ENCODE assay signal across 12 cellular contexts in genomic region chr9:128916745-128917144, GRCh38. TPM values are rescaled to one million over a fixed set of nuclear protein-coding genes. Genes with fewer than 3 reads are reported as not detected.
DNase-seq lines count a peak whose midpoint lies in the region; ATAC-seq and TF ChIP-seq lines count a peak whose summit lies in the region.
"Had no signal": no experiment of that assay in that cellular context is flagged by ENCODE, and none has a peak within 500 bp of the region (broad histone marks: within the 10 kb centered on the region; RNA-seq: fewer than 3 reads in every experiment).

No MANE protein-coding gene starts in this region.

- H3K4me1 Mint-ChIP-seq in nephron, result peaks cover 49% of the 10 kb centered on the region

- no peak overlapping the region for H3K4me3 Mint-ChIP-seq in nephron
- H3K4me3 Mint-ChIP-seq: effector memory CD8-positive, alpha-beta T cell had no signal

- H3K4me1 ChIP-seq in RWPE2 (ENCODE audit: insufficient read depth, poor library complexity, severe bottlenecking) (peaks cover 44% of the 10 kb centered on the region), thymus (ENCODE audit: control insufficient read depth, insufficient read depth, low read length) (no peaks in the 10 kb centered on the region)
- H3K4me1 ChIP-seq in effector memory CD4-positive, alpha-beta T cell (ENCODE audit: control insufficient read depth, insufficient read depth, low read length, poor library complexity, severe bottlenecking), result peaks cover 6% of the 10 kb centered on the region

- ATAC-seq in RWPE2 (ENCODE audit: low read depth) (no peak), HG02870 (IDR thresholded peaks at IDR 0.05; ENCODE audit: unreplicated experiment) (no peak)
- ATAC-seq: effector memory CD8-positive, alpha-beta T cell had no signal

- no peaks in the 10 kb centered on the region for H3K27me3 Mint-ChIP-seq in nephron (ENCODE audit: low read depth)
- H3K27me3 Mint-ChIP-seq: effector memory CD8-positive, alpha-beta T cell had no signal

- DNase-seq in RWPE2 (ENCODE audit: low spot score) (no peak), dorsolateral prefrontal cortex (no peak), nucleus accumbens (lab: John Stamatoyannopoulos, UW) (no peak)
- no peak for DNase-seq in activated effector memory CD4-positive, alpha-beta T cell treated with Interleukin-2 at 50 U/mL for 16 hours
- DNase-seq in effector memory CD4-positive, alpha-beta T cell, result no peak
- DNase-seq: effector memory CD8-positive, alpha-beta T cell; MV-4-11; stimulated activated CD4-positive, alpha-beta T cell treated with anti-CD3 and anti-CD28 coated beads, Interleukin-12 subunit alpha, Interleukin-12 subunit beta, amount 100 ng/mL, for 4 hours had no signal

- H3K4me3 ChIP-seq in RWPE2 (ENCODE audit: severe bottlenecking) (no peak overlapping the region), dorsolateral prefrontal cortex (no peak overlapping the region), thymus (ENCODE audit: low read length) (no peak overlapping the region)
- no peak overlapping the region for H3K4me3 ChIP-seq in effector memory CD4-positive, alpha-beta T cell (ENCODE audit: insufficient read depth, low read depth, low read length, poor library complexity, severe bottlenecking)

- H3K9me3 ChIP-seq in RWPE2 (ENCODE audit: severe bottlenecking) (no peaks in the 10 kb centered on the region), thymus (ENCODE audit: control insufficient read depth) (no peaks in the 10 kb centered on the region)
- H3K9me3 ChIP-seq in effector memory CD4-positive, alpha-beta T cell (ENCODE audit: control insufficient read depth, low read length), result no peaks in the 10 kb centered on the region

- H3K27me3 ChIP-seq in RWPE2 (ENCODE audit: insufficient read depth, poor library complexity, severe bottlenecking), result no peaks in the 10 kb centered on the region
- no peaks in the 10 kb centered on the region for H3K27me3 ChIP-seq in dorsolateral prefrontal cortex
- no peaks in the 10 kb centered on the region for H3K27me3 ChIP-seq in thymus (ENCODE audit: control insufficient read depth, insufficient read depth)
- no peaks in the 10 kb centered on the region for H3K27me3 ChIP-seq in effector memory CD4-positive, alpha-beta T cell (replicated peaks; ENCODE audit: control insufficient read depth, insufficient read depth, low read length, poor library complexity, severe bottlenecking)

- H3K36me3 Mint-ChIP-seq in nephron (ENCODE audit: low read depth), result peaks cover 26% of the 10 kb centered on the region

- no peak for TF ChIP-seq CTCF in RWPE2 (IDR thresholded peaks at IDR 0.05; ENCODE audit: poor library complexity, severe bottlenecking)
- TF ChIP-seq CTCF in dorsolateral prefrontal cortex (IDR thresholded peaks at IDR 0.05 in 54 of 56, conservative IDR thresholded peaks at IDR 0.05 in 2 of 56; ENCODE audit: low read depth in 1 of 56, partially characterized antibody in 56 of 56), result no peak
- no peak for TF ChIP-seq CTCF in nephron (IDR thresholded peaks at IDR 0.05; ENCODE audit: unreplicated experiment in 3 of 3)

- 97% methylated on average over 11 of the region's 11 CpGs for WGBS in thymus

- no peaks in the 10 kb centered on the region for H3K9me3 Mint-ChIP-seq in nephron
- H3K9me3 Mint-ChIP-seq: effector memory CD8-positive, alpha-beta T cell had no signal

- peak overlapping the region; percentile 60 to 100 (median 98) for H3K27ac Mint-ChIP-seq in nephron

- intact Hi-C loops in dorsolateral prefrontal cortex (cut with DNase I), result loop anchor here in 1 of 2 donors (1.0 kb wide), 1 partner anchor 24 kb away; no protein-coding TSS in a partner anchor

- peaks cover 65% of the 10 kb centered on the region for H3K36me3 ChIP-seq in RWPE2 (ENCODE audit: low read depth)
- H3K36me3 ChIP-seq in thymus (ENCODE audit: control insufficient read depth, insufficient read depth), result peaks cover 41% of the 10 kb centered on the region
- peaks cover 38% of the 10 kb centered on the region for H3K36me3 ChIP-seq in effector memory CD4-positive, alpha-beta T cell (ENCODE audit: control insufficient read depth, insufficient read depth, low read length)

- H3K27ac ChIP-seq in RWPE2 (ENCODE audit: poor library complexity, severe bottlenecking) (peak overlapping the region; percentile 100), dorsolateral prefrontal cortex (peak overlapping the region; percentile 38 to 96 (median 87)), thymus (ENCODE audit: low read depth) (peak overlapping the region; percentile 58)
- H3K27ac ChIP-seq in effector memory CD4-positive, alpha-beta T cell (ENCODE audit: insufficient read depth, low read length, poor library complexity, severe bottlenecking), result no peak overlapping the region

RNA-seq across cellular contexts. Expression of gene PHYHD1, which starts 4.0 kb away (rescaled TPM):
- total RNA-seq in dorsolateral prefrontal cortex, result 100 to 1,000 TPM in 1 of 120 experiments, 10 to 100 TPM in 118, 1 to 10 TPM in 1; 8.8 to 113 (median 34.2) TPM
- polyA plus RNA-seq in thymus, result 25.6 TPM
- total RNA-seq: NCI-H460 had no signal

RNA-seq across cellular contexts. Expression of gene DOLK, which starts 30.7 kb away (rescaled TPM):
- total RNA-seq in dorsolateral prefrontal cortex, result 10 to 100 TPM in 23 of 120 experiments, 1 to 10 TPM in 97; 3.6 to 13.2 (median 8.4) TPM
- 8.0 TPM for polyA plus RNA-seq in thymus

RNA-seq across cellular contexts. Expression of gene NUP188, which starts 30.8 kb away (rescaled TPM):
- total RNA-seq in dorsolateral prefrontal cortex, result 10 to 100 TPM; 23.7 to 70.4 (median 41.1) TPM
- 19.2 TPM for polyA plus RNA-seq in thymus

RNA-seq across cellular contexts. Expression of gene LRRC8A, which starts 34.8 kb away (rescaled TPM):
- 100 to 1,000 TPM in 48 of 120 experiments, 10 to 100 TPM in 72; 63.8 to 213 (median 95.1) TPM for total RNA-seq in dorsolateral prefrontal cortex
- 10.3 TPM for polyA plus RNA-seq in thymus

RNA-seq across cellular contexts. Expression of gene KYAT1, which starts 35.0 kb away (rescaled TPM):
- total RNA-seq in dorsolateral prefrontal cortex, result 10 to 100 TPM; 22.3 to 55.0 (median 36.5) TPM
- polyA plus RNA-seq in thymus, result 9.9 TPM
